Comparison of ENCODE assay signal across 9 cellular contexts in genomic region chr20:54062812-54063280, GRCh38. TPM values are rescaled to one million over a fixed set of nuclear protein-coding genes. Genes with fewer than 3 reads are reported as not detected.
DNase-seq lines count a peak whose midpoint lies in the region; ATAC-seq and TF ChIP-seq lines count a peak whose summit lies in the region.
"Had no signal": no experiment of that assay in that cellular context is flagged by ENCODE, and none has a peak within 500 bp of the region (broad histone marks: within the 10 kb centered on the region; RNA-seq: fewer than 3 reads in every experiment).

No MANE protein-coding gene starts in this region.

- peaks cover 0 to 7% (median 0%) of the 10 kb centered on the region in 4 donors for H3K4me1 ChIP-seq in right lobe of liver
- no peaks in the 10 kb centered on the region for H3K4me1 ChIP-seq in effector memory CD4-positive, alpha-beta T cell (ENCODE audit: control insufficient read depth, insufficient read depth, low read length, poor library complexity, severe bottlenecking)

- WGBS in right lobe of liver (ENCODE audit: insufficient coverage, low coverage, low lambda C conversion rate, missing lambda C conversion rate) = 23% methylated on average over 4 of the region's 4 CpGs

- DNase-seq in GM12864 (ENCODE audit: low read depth) = no peak
- peak; percentile 65 for DNase-seq in NOMO-1 treated with DMSO at 0.1 percent for 48 hours (lab: John Stamatoyannopoulos, UW; ENCODE audit: unreplicated experiment)
- DNase-seq in central memory CD4-positive, alpha-beta T cell = peak; percentile 13
- DNase-seq in right lobe of liver = no peak
- no peak for DNase-seq in effector memory CD4-positive, alpha-beta T cell

- H3K9me3 ChIP-seq in right lobe of liver = no peaks in the 10 kb centered on the region
- H3K9me3 ChIP-seq in effector memory CD4-positive, alpha-beta T cell (ENCODE audit: control insufficient read depth, low read length) = no peaks in the 10 kb centered on the region

- ATAC-seq in HG03103 (IDR thresholded peaks at IDR 0.05; ENCODE audit: low read depth, unreplicated experiment) = peak; percentile 52
- peak; percentile 53 to 77 (median 69) for ATAC-seq in right lobe of liver
- no peak for ATAC-seq in GM18520 (IDR thresholded peaks at IDR 0.05; ENCODE audit: unreplicated experiment)
- ATAC-seq: effector memory CD8-positive, alpha-beta T cell had no signal

- no peak for TF ChIP-seq POLR2A in right lobe of liver (IDR thresholded peaks at IDR 0.05)

- H3K27me3 ChIP-seq in right lobe of liver = no peaks in the 10 kb centered on the region
- H3K27me3 ChIP-seq in effector memory CD4-positive, alpha-beta T cell (replicated peaks; ENCODE audit: control insufficient read depth, insufficient read depth, low read length, poor library complexity, severe bottlenecking) = no peaks in the 10 kb centered on the region

- intact Hi-C loops in right lobe of liver (cut with DNase I) = no loop called here

- H3K4me3 ChIP-seq in GM12864 (ENCODE audit: low read depth, low read length) (no peak overlapping the region), right lobe of liver (no peak overlapping the region)
- no peak overlapping the region for H3K4me3 ChIP-seq in effector memory CD4-positive, alpha-beta T cell (ENCODE audit: insufficient read depth, low read depth, low read length, poor library complexity, severe bottlenecking)

- no peak overlapping the region for H3K27ac ChIP-seq in 22Rv1
- H3K27ac ChIP-seq in right lobe of liver = no peak overlapping the region
- H3K27ac ChIP-seq in effector memory CD4-positive, alpha-beta T cell (ENCODE audit: insufficient read depth, low read length, poor library complexity, severe bottlenecking) = no peak overlapping the region

- TF ChIP-seq CTCF in 22Rv1 (IDR thresholded peaks at IDR 0.05) (peak; percentile 83), GM12864 (IDR thresholded peaks at IDR 0.05; ENCODE audit: low read depth, low read length, missing control alignments) (peak; percentile 65), right lobe of liver (IDR thresholded peaks at IDR 0.05) (peak; percentile 61 to 65 (median 61))

- no peaks in the 10 kb centered on the region for H3K36me3 ChIP-seq in right lobe of liver
- no peaks in the 10 kb centered on the region for H3K36me3 ChIP-seq in effector memory CD4-positive, alpha-beta T cell (ENCODE audit: control insufficient read depth, insufficient read depth, low read length)

RNA-seq across cellular contexts. Expression of gene BCAS1, which starts 7.5 kb away (rescaled TPM):
- under 1 TPM in 4 of 6 experiments, not detected in 2; 0.07 to 0.43 (median 0.15) TPM for total RNA-seq in right lobe of liver

Comparison
In these comparisons a context has a peak if more than half of its experiments do, and no peak if none do; other contexts are left out.
1. DNase-seq: peak in NOMO-1 treated with DMSO at 0.1 percent for 48 hours (single experiment) and central memory CD4-positive, alpha-beta T cell (single experiment); none in GM12864 (single experiment), right lobe of liver (0 of 3) and effector memory CD4-positive, alpha-beta T cell (0 of 3).
2. Peak in every context shown above with its lines, with median percentiles within 50 percentile points of each other: CTCF ChIP-seq.